ENCODE assay signal across 16 cellular contexts in genomic region chr9:68668127-68668526, GRCh38. TPM values are rescaled to one million over a fixed set of nuclear protein-coding genes. Genes with fewer than 3 reads are reported as not detected.
"Had no signal": no experiment of that assay in that cellular context is flagged by ENCODE, and none has a peak within 500 bp of the region (broad histone marks: within the 10 kb centered on the region; RNA-seq: fewer than 3 reads in every experiment).

No MANE protein-coding gene starts in this region.

- H3K27me3 Mint-ChIP-seq: activated CD4-positive, alpha-beta memory T cell treated with anti-CD3 and anti-CD28 coated beads for 36 hours; activated naive CD4-positive, alpha-beta T cell treated with anti-CD3 and anti-CD28 coated beads, Interleukin-2, amount 50 U/mL, for 24 hours had no signal

- H3K9me3 Mint-ChIP-seq: activated CD4-positive, alpha-beta memory T cell treated with anti-CD3 and anti-CD28 coated beads for 36 hours; activated naive CD4-positive, alpha-beta T cell treated with anti-CD3 and anti-CD28 coated beads, Interleukin-2, amount 50 U/mL, for 24 hours; activated T-cell treated with anti-CD3 and anti-CD28 coated beads, Interleukin-2, amount 50 U/mL, for 24 hours; stimulated activated naive CD8-positive, alpha-beta T cell treated with anti-CD3 and anti-CD28 coated beads, Interleukin-15, amount 100 ng/mL, for 72 hours; T-cell had no signal

- H3K27me3 ChIP-seq: cardiac muscle cell, gastroesophageal sphincter, right lobe of liver, upper lobe of right lung had no signal

- H3K4me1 Mint-ChIP-seq: activated naive CD4-positive, alpha-beta T cell treated with anti-CD3 and anti-CD28 coated beads, Interleukin-2, amount 50 U/mL, for 24 hours; T-cell had no signal

- H3K27ac ChIP-seq: adrenal gland, cardiac muscle cell, gastroesophageal sphincter, psoas muscle, right lobe of liver, upper lobe of right lung had no signal

- DNase-seq: activated CD4-positive, alpha-beta memory T cell treated with anti-CD3 and anti-CD28 coated beads for 36 hours; activated CD4-positive, alpha-beta T cell treated with anti-CD3 and anti-CD28 coated beads for 1 hour; activated effector memory CD4-positive, alpha-beta T cell treated with Interleukin-2 at 50 U/mL for 16 hours; activated T-cell treated with anti-CD3 and anti-CD28 coated beads, Interleukin-2, amount 50 U/mL, for 24 hours; adrenal gland; psoas muscle; right lobe of liver; stimulated activated naive CD8-positive, alpha-beta T cell treated with anti-CD3 and anti-CD28 coated beads, Interleukin-15, amount 100 ng/mL, for 72 hours; T-cell; T1000; upper lobe of right lung had no signal

- ATAC-seq: gastroesophageal sphincter; psoas muscle; right lobe of liver; stimulated activated naive CD8-positive, alpha-beta T cell treated with anti-CD3 and anti-CD28 coated beads, Interleukin-15, amount 100 ng/mL, for 72 hours; T-cell; upper lobe of right lung had no signal

- H3K4me3 Mint-ChIP-seq: activated CD4-positive, alpha-beta memory T cell treated with anti-CD3 and anti-CD28 coated beads for 36 hours; activated naive CD4-positive, alpha-beta T cell treated with anti-CD3 and anti-CD28 coated beads, Interleukin-2, amount 50 U/mL, for 24 hours; activated T-cell treated with anti-CD3 and anti-CD28 coated beads, Interleukin-2, amount 50 U/mL, for 24 hours; stimulated activated naive CD8-positive, alpha-beta T cell treated with anti-CD3 and anti-CD28 coated beads, Interleukin-15, amount 100 ng/mL, for 72 hours; T-cell had no signal

- H3K27ac Mint-ChIP-seq: activated CD4-positive, alpha-beta memory T cell treated with anti-CD3 and anti-CD28 coated beads for 36 hours; activated naive CD4-positive, alpha-beta T cell treated with anti-CD3 and anti-CD28 coated beads, Interleukin-2, amount 50 U/mL, for 24 hours; activated T-cell treated with anti-CD3 and anti-CD28 coated beads, Interleukin-2, amount 50 U/mL, for 24 hours; T-cell had no signal

- H3K36me3 Mint-ChIP-seq: activated CD4-positive, alpha-beta memory T cell treated with anti-CD3 and anti-CD28 coated beads for 36 hours; activated naive CD4-positive, alpha-beta T cell treated with anti-CD3 and anti-CD28 coated beads, Interleukin-2, amount 50 U/mL, for 24 hours; T-cell had no signal

- H3K4me1 ChIP-seq: adrenal gland, gastroesophageal sphincter, psoas muscle, right lobe of liver, upper lobe of right lung had no signal

- H3K9me3 ChIP-seq: adrenal gland, gastroesophageal sphincter, psoas muscle, right lobe of liver, upper lobe of right lung had no signal

RNA-seq across cellular contexts. Expression of gene PIP5K1B, which starts 36.9 kb away (rescaled TPM):
- total RNA-seq: epithelial cell of proximal tubule, osteocyte had no signal
